In the genomic region with DNA sequence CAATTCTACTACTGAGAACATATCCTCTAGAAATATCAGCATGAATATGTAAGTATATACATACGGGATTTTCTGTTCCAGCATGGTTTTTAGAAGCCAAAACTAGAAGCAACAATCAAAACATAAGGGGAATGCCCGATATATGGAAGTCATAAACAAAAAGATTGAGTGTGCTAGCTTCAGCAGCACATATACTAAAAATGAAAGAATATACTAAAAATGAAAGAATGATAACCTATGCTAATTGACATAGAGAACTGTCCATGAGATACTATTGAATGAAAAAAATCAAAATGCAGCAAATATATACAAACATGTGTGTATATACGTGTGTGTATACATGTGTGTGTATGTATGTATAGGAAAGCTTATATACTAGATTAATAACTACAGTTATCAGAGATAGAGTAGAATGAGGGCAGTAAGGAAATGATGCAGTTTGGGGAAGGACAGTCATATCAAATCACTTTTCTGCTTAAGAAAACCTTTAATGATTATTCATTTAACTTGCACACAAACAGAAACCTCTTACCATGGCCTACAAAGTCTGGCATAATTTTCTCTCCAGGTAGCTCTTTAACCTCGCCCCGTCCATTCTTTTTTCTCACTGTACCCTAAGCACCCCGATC, we compare ENCODE assay signal across 27 cellular contexts.
"Had no signal": no experiment of that assay in that cellular context is flagged by ENCODE, and none has a peak within 500 bp of the region (broad histone marks: within the 10 kb centered on the region; RNA-seq: fewer than 3 reads in every experiment).

No MANE protein-coding gene starts in this region.

- H3K9ac ChIP-seq: neural progenitor cell had no signal

- ATAC-seq: effector memory CD8-positive, alpha-beta T cell; esophagus mucosa; left lobe of liver; right lobe of liver had no signal

- H3K4me2 ChIP-seq: neural progenitor cell had no signal

- H3K36me3 ChIP-seq: colonic mucosa, neural progenitor cell, right lobe of liver, stomach, suprapubic skin, transverse colon, uterus had no signal

- H3K36me3 Mint-ChIP-seq: activated CD4-positive, alpha-beta memory T cell treated with anti-CD3 and anti-CD28 coated beads for 36 hours; activated naive CD8-positive, alpha-beta T cell treated with anti-CD3 and anti-CD28 coated beads, Interleukin-2, amount 10 ng/mL, durations not matched to agents 7 days and 5 days; neural progenitor cell had no signal

- DNase-seq: activated B cell treated with CpG ODN at 0.5 μM for 24 hours; activated CD4-positive, alpha-beta memory T cell treated with anti-CD3 and anti-CD28 coated beads for 36 hours; activated CD4-positive, alpha-beta T cell treated with anti-CD3 and anti-CD28 coated beads for 4 hours; activated naive CD4-positive, alpha-beta T cell treated with Interleukin-2 at 50 U/mL for 16 hours; activated naive CD8-positive, alpha-beta T cell treated with anti-CD3 and anti-CD28 coated beads, Interleukin-2, amount 10 ng/mL, durations not matched to agents 7 days and 5 days; amniotic stem cell; colonic mucosa; dorsolateral prefrontal cortex; effector memory CD8-positive, alpha-beta T cell; foreskin melanocyte; immature natural killer cell; naive B cell; posterior cingulate gyrus; right lobe of liver; stimulated activated CD4-positive, alpha-beta T cell treated with anti-CD3 and anti-CD28 coated beads, Interleukin-1b, Interleukin-23, amount 100 ng/mL, for 48 hours; stomach; T1000; transverse colon; uterus had no signal

- H3K9me3 ChIP-seq: breast epithelium, colonic mucosa, right lobe of liver, stomach, suprapubic skin, transverse colon, uterus had no signal

- H3K4me3 Mint-ChIP-seq: activated B cell treated with CpG ODN at 0.5 μM for 24 hours; activated CD4-positive, alpha-beta memory T cell treated with anti-CD3 and anti-CD28 coated beads for 36 hours; activated naive CD8-positive, alpha-beta T cell treated with anti-CD3 and anti-CD28 coated beads, Interleukin-2, amount 10 ng/mL, durations not matched to agents 7 days and 5 days; effector memory CD8-positive, alpha-beta T cell; immature natural killer cell; naive B cell; neural progenitor cell had no signal

- H2AFZ ChIP-seq: neural progenitor cell had no signal

- H3K27ac ChIP-seq: breast epithelium, colonic mucosa, dorsolateral prefrontal cortex, neural progenitor cell, right lobe of liver, skin epidermis, stomach, suprapubic skin, transverse colon, uterus had no signal

- H3K4me1 Mint-ChIP-seq: activated B cell treated with CpG ODN at 0.5 μM for 24 hours; activated naive CD8-positive, alpha-beta T cell treated with anti-CD3 and anti-CD28 coated beads, Interleukin-2, amount 10 ng/mL, durations not matched to agents 7 days and 5 days; immature natural killer cell; naive B cell; neural progenitor cell had no signal

- FAIRE-seq: endothelial cell of umbilical vein had no signal

- H3K4me3 ChIP-seq: breast epithelium, colonic mucosa, dorsolateral prefrontal cortex, lung, neural progenitor cell, right lobe of liver, skin epidermis, stomach, suprapubic skin, transverse colon, uterus had no signal

- H3K27me3 ChIP-seq: breast epithelium, colonic mucosa, neural progenitor cell, right lobe of liver, stomach, suprapubic skin, transverse colon, uterus had no signal

- H3K27ac Mint-ChIP-seq: activated B cell treated with CpG ODN at 0.5 μM for 24 hours; activated CD4-positive, alpha-beta memory T cell treated with anti-CD3 and anti-CD28 coated beads for 36 hours; activated naive CD8-positive, alpha-beta T cell treated with anti-CD3 and anti-CD28 coated beads, Interleukin-2, amount 10 ng/mL, durations not matched to agents 7 days and 5 days; effector memory CD8-positive, alpha-beta T cell; immature natural killer cell; naive B cell; neural progenitor cell had no signal

- H3K4me1 ChIP-seq: breast epithelium, colonic mucosa, neural progenitor cell, right lobe of liver, stomach, suprapubic skin, transverse colon, uterus had no signal
